Comparison of ENCODE assay signal across 9 cellular contexts in the genomic region with DNA sequence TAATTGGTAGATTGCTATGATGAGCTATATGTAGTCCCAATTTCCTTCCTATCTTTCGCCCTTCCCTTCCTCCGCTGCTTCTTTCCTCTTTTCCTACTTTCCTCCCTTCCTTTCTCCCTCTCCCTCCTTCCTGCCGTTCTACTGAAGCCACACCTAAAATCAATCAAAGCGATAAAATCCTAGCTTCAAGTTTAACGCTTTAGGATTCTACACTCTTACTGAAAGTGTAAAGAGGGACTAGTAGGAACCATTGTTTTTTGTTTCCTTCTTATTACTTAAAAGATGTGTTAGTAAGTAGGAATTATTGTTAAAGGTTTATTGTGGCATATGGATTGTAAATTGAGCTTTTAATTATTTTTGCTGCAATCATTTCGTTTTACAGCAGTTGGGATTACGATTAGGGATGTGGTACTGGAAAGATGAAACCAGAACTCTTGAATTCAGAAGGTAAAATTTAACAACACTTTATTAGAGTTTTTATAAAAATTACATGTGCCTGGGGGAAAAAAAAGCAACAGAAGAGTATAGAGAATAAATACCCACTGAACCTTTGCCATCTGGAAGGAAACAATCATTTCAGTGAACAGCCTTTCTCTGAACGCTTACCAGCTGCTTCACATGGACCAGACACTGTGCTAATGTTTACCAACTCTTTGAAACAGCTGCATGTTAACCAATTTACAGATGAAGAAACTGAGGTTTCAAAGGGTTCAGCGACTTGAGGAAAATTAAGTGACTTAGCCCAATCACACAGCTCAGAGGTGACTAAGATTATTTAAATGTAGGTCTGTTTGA. TPM values are rescaled to one million over a fixed set of nuclear protein-coding genes. Genes with fewer than 3 reads are reported as not detected.
DNase-seq lines count a peak whose midpoint lies in the region; ATAC-seq, FAIRE-seq and TF ChIP-seq lines count a peak whose summit lies in the region.
"Had no signal": no experiment of that assay in that cellular context is flagged by ENCODE, and none has a peak within 500 bp of the region (broad histone marks: within the 10 kb centered on the region; RNA-seq: fewer than 3 reads in every experiment).

No MANE protein-coding gene starts in this region.

- no peak overlapping the region for H3K27ac Mint-ChIP-seq in activated naive CD8-positive, alpha-beta T cell treated with anti-CD3 and anti-CD28 coated beads, Interleukin-2, amount 50 U/mL, for 24 hours

- no peaks in the 10 kb centered on the region for H3K9me3 ChIP-seq in right lobe of liver
- no peaks in the 10 kb centered on the region for H3K9me3 ChIP-seq in HepG2 (ENCODE audit: low read length)
- no peaks in the 10 kb centered on the region for H3K9me3 ChIP-seq in vagina
- no peaks in the 10 kb centered on the region for H3K9me3 ChIP-seq in uterus

- no peak for TF ChIP-seq CTCF in right lobe of liver (IDR thresholded peaks at IDR 0.05)
- TF ChIP-seq CTCF in HepG2 (CRISPR knock-in tag; IDR thresholded peaks at IDR 0.05): no peak
- no peak for TF ChIP-seq CTCF in vagina (IDR thresholded peaks at IDR 0.05)
- TF ChIP-seq CTCF in uterus (IDR thresholded peaks at IDR 0.05): no peak

- H3K36me3 ChIP-seq in right lobe of liver (no peaks in the 10 kb centered on the region), HepG2 (replicated peaks in 1 of 2; ENCODE audit: control insufficient read depth in 1 of 2, insufficient read depth in 2 of 2, low read length in 2 of 2) (no peaks in the 10 kb centered on the region), mesendoderm (ENCODE audit: control insufficient read depth, insufficient read depth, low read length) (no peaks in the 10 kb centered on the region), vagina (no peaks in the 10 kb centered on the region), uterus (no peaks in the 10 kb centered on the region)

- peaks cover 0 to 12% of the 10 kb centered on the region in 2 donors for H3K27me3 ChIP-seq in right lobe of liver
- H3K27me3 ChIP-seq in HepG2 (ENCODE audit: control insufficient read depth in 1 of 2, insufficient read depth in 2 of 2, low read length in 2 of 2): peaks cover 0 to 21% of the 10 kb centered on the region in 2 experiments; a peak in 2 of 5 replicates
- no peaks in the 10 kb centered on the region for H3K27me3 ChIP-seq in mesendoderm (ENCODE audit: insufficient read depth, low read length, poor library complexity)
- no peaks in the 10 kb centered on the region for H3K27me3 ChIP-seq in vagina
- H3K27me3 ChIP-seq in uterus: no peaks in the 10 kb centered on the region

- H4K8ac ChIP-seq in mesendoderm (ENCODE audit: low read depth, low read length): no peak overlapping the region

- no peak for FAIRE-seq in HepG2 (lab: Jason Lieb, UNC)

- H3K4me1 ChIP-seq in right lobe of liver (peaks cover 0 to 9% (median 0%) of the 10 kb centered on the region in 4 donors), HepG2 (ENCODE audit: insufficient read depth, low read length) (no peaks in the 10 kb centered on the region), mesendoderm (ENCODE audit: control insufficient read depth, low read depth, low read length) (peaks cover 1% of the 10 kb centered on the region), vagina (peaks cover 16% of the 10 kb centered on the region), uterus (peaks cover 0 to 5% of the 10 kb centered on the region in 2 donors)

- peak overlapping the region; percentile 94 for H3K56ac ChIP-seq in mesendoderm (ENCODE audit: low read length)

- no peak overlapping the region for H3K4me2 ChIP-seq in HepG2 (ENCODE audit: low read depth, low read length)
- H3K4me2 ChIP-seq in mesendoderm (ENCODE audit: low read length): peak overlapping the region; percentile 67

- intact Hi-C loops in right lobe of liver (cut with DNase I): no loop called here
- intact Hi-C loops in HepG2 (cut with micrococcal nuclease; ENCODE audit: unreplicated experiment): no loop called here
- intact Hi-C loops in vagina (cut with DNase I): no loop called here
- intact Hi-C loops in uterus (cut with DNase I; ENCODE audit: low total_unique reads): no loop called here

- H3K27ac ChIP-seq in right lobe of liver (no peak overlapping the region), HepG2 (ENCODE audit: extremely low read length, insufficient read depth, low read length) (no peak overlapping the region), mesendoderm (ENCODE audit: low read depth, low read length) (no peak overlapping the region), vagina (peak overlapping the region; percentile 4), uterus (no peak overlapping the region)
- H3K27ac ChIP-seq: RWPE1 had no signal

- H4K20me1 ChIP-seq in HepG2 (ENCODE audit: insufficient read depth, low read length): no peaks in the 10 kb centered on the region

- no peak for TF ChIP-seq EP300 in HepG2 (IDR thresholded peaks at IDR 0.05; ENCODE audit: low read depth in 2 of 2, low read length in 2 of 2)
- no peak for TF ChIP-seq EP300 in HepG2 (CRISPR knock-in tag; IDR thresholded peaks at IDR 0.05; ENCODE audit: borderline replicate concordance)

- H3K9ac ChIP-seq in HepG2 (ENCODE audit: insufficient read depth, low read depth, low read length) (no peak overlapping the region), mesendoderm (ENCODE audit: low read length) (peak overlapping the region; percentile 72)

- H3K4me1 Mint-ChIP-seq in activated naive CD8-positive, alpha-beta T cell treated with anti-CD3 and anti-CD28 coated beads, Interleukin-2, amount 50 U/mL, for 24 hours: peaks cover 11% of the 10 kb centered on the region

- H2BK120ac ChIP-seq in mesendoderm (ENCODE audit: low read depth, low read length): no peak overlapping the region

- H2AFZ ChIP-seq in HepG2 (ENCODE audit: low read length): no peak overlapping the region

- CTCF ChIA-PET in HepG2 (lab: Yijun Ruan, JAX; ENCODE audit: low intra/inter-chr PET ratio, low total read pairs): no interaction called here

- no peak overlapping the region for H2BK5ac ChIP-seq in mesendoderm (ENCODE audit: low read length)

- peak overlapping the region; percentile 46 for H3K18ac ChIP-seq in mesendoderm (ENCODE audit: low read length)

- 39% methylated on average over 9 of the region's 9 CpGs for WGBS in right lobe of liver (ENCODE audit: insufficient coverage, low coverage, low lambda C conversion rate, missing lambda C conversion rate)
- WGBS in HepG2 (ENCODE audit: low lambda C conversion rate): 36% methylated on average over 9 of the region's 9 CpGs
- WGBS in mesendoderm (ENCODE audit: extremely low coverage, insufficient coverage, low lambda C conversion rate): 100% methylated on average over 1 of the region's 9 CpGs

- H3K27me3 Mint-ChIP-seq in activated naive CD8-positive, alpha-beta T cell treated with anti-CD3 and anti-CD28 coated beads, Interleukin-2, amount 50 U/mL, for 24 hours: peaks cover 21% of the 10 kb centered on the region

- TF ChIP-seq POLR2A in right lobe of liver (IDR thresholded peaks at IDR 0.05) (no peak), HepG2 (IDR thresholded peaks at IDR 0.05; ENCODE audit: insufficient read depth in 1 of 2, low read depth in 2 of 2, low read length in 2 of 2) (no peak), vagina (IDR thresholded peaks at IDR 0.05) (no peak), uterus (IDR thresholded peaks at IDR 0.05) (no peak)

- TF ChIP-seq RAD21 in HepG2 (CRISPR knock-in tag; IDR thresholded peaks at IDR 0.05): no peak

- H2BK15ac ChIP-seq in mesendoderm (replicated peaks; ENCODE audit: low read depth): no peak overlapping the region

- no peak overlapping the region for H3K23ac ChIP-seq in mesendoderm (ENCODE audit: low read length)

- BruUV-seq in HepG2 (replicated peaks; lab: Mats Ljungman, UMichigan): no TSS peak

- no peaks in the 10 kb centered on the region for H3K79me1 ChIP-seq in mesendoderm (ENCODE audit: low read length)

- H3K9me3 Mint-ChIP-seq in activated naive CD8-positive, alpha-beta T cell treated with anti-CD3 and anti-CD28 coated beads, Interleukin-2, amount 50 U/mL, for 24 hours: no peaks in the 10 kb centered on the region

- H2AK5ac ChIP-seq in mesendoderm (ENCODE audit: low read length): no peak overlapping the region

- H3K36me3 Mint-ChIP-seq in activated naive CD8-positive, alpha-beta T cell treated with anti-CD3 and anti-CD28 coated beads, Interleukin-2, amount 50 U/mL, for 24 hours (ENCODE audit: low read depth): no peaks in the 10 kb centered on the region

- no peak for DNase-seq in right lobe of liver
- no peak for DNase-seq in HepG2 (ENCODE audit: low spot score)
- no peak for DNase-seq in activated naive CD8-positive, alpha-beta T cell treated with anti-CD3 and anti-CD28 coated beads, Interleukin-2, amount 50 U/mL, for 24 hours
- DNase-seq in mesendoderm: no peak
- DNase-seq in vagina (ENCODE audit: extremely low spot score in 2 of 2): no peak
- no peak for DNase-seq in uterus

- H3K79me2 ChIP-seq in HepG2 (ENCODE audit: insufficient read depth, low read length): no peaks in the 10 kb centered on the region
- H3K79me2 ChIP-seq in mesendoderm (ENCODE audit: control insufficient read depth, insufficient read depth, low read length): no peaks in the 10 kb centered on the region

- peak overlapping the region in 2 of 3 donors; percentile 15 to 38 for H3K4me3 ChIP-seq in right lobe of liver
- no peak overlapping the region for H3K4me3 ChIP-seq in HepG2 (replicated peaks in 1 of 3; ENCODE audit: insufficient read depth in 1 of 3, low read depth in 2 of 3, low read length in 3 of 3)
- H3K4me3 ChIP-seq in mesendoderm (ENCODE audit: low read length): no peak overlapping the region
- peak overlapping the region in 1 of 2 donors; percentile 44 for H3K4me3 ChIP-seq in vagina
- no peak overlapping the region for H3K4me3 ChIP-seq in uterus

- H3K4me3 Mint-ChIP-seq in activated naive CD8-positive, alpha-beta T cell treated with anti-CD3 and anti-CD28 coated beads, Interleukin-2, amount 50 U/mL, for 24 hours: peak overlapping the region; percentile 1

- POLR2A ChIA-PET in HepG2 (lab: Yijun Ruan, JAX): no interaction called here

- H4K5ac ChIP-seq in mesendoderm (ENCODE audit: low read length): no peak overlapping the region

- in situ Hi-C loops in HepG2 (cut with HindIII; ENCODE audit: extremely low pct_ligation_motif_present, low pct_unique_long_range_greater_than_20kb): no loop called here

- ATAC-seq in right lobe of liver (no peak), HepG2 (no peak), GM19467 (IDR thresholded peaks at IDR 0.05; ENCODE audit: unreplicated experiment) (no peak), GM18867 (IDR thresholded peaks at IDR 0.05; ENCODE audit: unreplicated experiment) (no peak)
- ATAC-seq in activated naive CD8-positive, alpha-beta T cell treated with anti-CD3 and anti-CD28 coated beads, Interleukin-2, amount 50 U/mL, for 24 hours: no peak

- no peak overlapping the region for H3K4ac ChIP-seq in mesendoderm (ENCODE audit: low read depth, low read length)

RNA-seq across cellular contexts. Expression of a gene that starts 1.0 kb away (rescaled TPM):
- under 1 TPM in 2 of 6 experiments, not detected in 4; 0.16 to 0.40 TPM for total RNA-seq in right lobe of liver
- total RNA-seq in HepG2 (2016; rRNA removed; fragmentation: Illumina TruSeq; extraction: Trizol): 0.11 TPM in 1 of 2 replicates, not detected in the other
- 0.20 and 0.44 TPM in 2 replicates for total RNA-seq in HepG2 (2016; cell fraction: cytosol; rRNA removed; fragmentation: Illumina TruSeq; extraction: Trizol; ENCODE audit: low read depth)
- 0.19 and 0.21 TPM in 2 replicates for total RNA-seq in HepG2 (2016; cell fraction: insoluble cytoplasmic fraction; rRNA removed; fragmentation: Illumina TruSeq; extraction: Trizol)
- total RNA-seq in HepG2 (2016; cell fraction: membrane; rRNA removed; fragmentation: Illumina TruSeq; extraction: Trizol): 0.31 and 0.34 TPM in 2 replicates
- not detected in 2 replicates for total RNA-seq in HepG2 (2016; cell fraction: nucleus; rRNA removed; fragmentation: Illumina TruSeq; extraction: Trizol)
- polyA plus RNA-seq in HepG2 (2011; rRNA removed): 0.14 and 0.17 TPM in 2 replicates
- polyA plus RNA-seq in HepG2 (2011; cell fraction: cytosol; rRNA removed): 0.07 TPM in 1 of 2 replicates, not detected in the other
- 0.17 TPM in 1 of 2 replicates, not detected in the other for polyA plus RNA-seq in HepG2 (2011; cell fraction: nucleus; rRNA removed)
- polyA plus RNA-seq in HepG2 (2012): not detected in 2 replicates
- 0.23 TPM in 1 of 2 replicates, not detected in the other for polyA plus RNA-seq in HepG2 (2016; cell fraction: cytosol; fragmentation: Illumina TruSeq; extraction: Trizol; ENCODE audit: low read depth)
- 0.22 TPM in 1 of 2 replicates, not detected in the other for polyA plus RNA-seq in HepG2 (2016; cell fraction: insoluble cytoplasmic fraction; fragmentation: Illumina TruSeq; extraction: Trizol; ENCODE audit: low read depth)
- polyA plus RNA-seq in HepG2 (2016; cell fraction: membrane; fragmentation: Illumina TruSeq; extraction: Trizol; ENCODE audit: low read depth): 0.30 TPM in 1 of 2 replicates, not detected in the other
- polyA plus RNA-seq in HepG2 (2016; cell fraction: nucleus; fragmentation: Illumina TruSeq; extraction: Trizol; ENCODE audit: insufficient read depth, low read depth): not detected in 2 replicates
- polyA minus RNA-seq in HepG2 (2011; rRNA and poly(A)+ RNA removed; ENCODE audit: low replicate concordance): 0.16 and 0.35 TPM in 2 replicates
- not detected in 2 replicates for polyA minus RNA-seq in HepG2 (2011; cell fraction: cytosol; rRNA and poly(A)+ RNA removed)
- not detected in 2 replicates for polyA minus RNA-seq in HepG2 (2011; cell fraction: nucleus; rRNA and poly(A)+ RNA removed)
- polyA plus RNA-seq in mesendoderm (2013, experiment 1 of 2): 0.37 TPM
- 0.28 TPM for polyA plus RNA-seq in mesendoderm (2013, experiment 2 of 2)
- not detected for total RNA-seq in vagina
- total RNA-seq in uterus: 1 to 10 TPM in 1 of 4 donors, under 1 TPM in 1, not detected in 2; 0.70 to 1.2 TPM

RNA-seq across cellular contexts. Expression of a gene that starts 10.2 kb away (rescaled TPM):
- total RNA-seq in right lobe of liver (1 to 10 TPM; 1.2 to 9.7 (median 5.0) TPM), HepG2 (2016; rRNA removed; fragmentation: Illumina TruSeq; extraction: Trizol) (0.27 and 0.28 TPM in 2 replicates), vagina (47.4 TPM), uterus (10 to 100 TPM; 21.8 to 68.1 (median 26.8) TPM)
- total RNA-seq in HepG2 (2016; cell fraction: cytosol; rRNA removed; fragmentation: Illumina TruSeq; extraction: Trizol; ENCODE audit: low read depth): not detected in 2 replicates
- total RNA-seq in HepG2 (2016; cell fraction: insoluble cytoplasmic fraction; rRNA removed; fragmentation: Illumina TruSeq; extraction: Trizol): 0.17 and 0.37 TPM in 2 replicates
- total RNA-seq in HepG2 (2016; cell fraction: membrane; rRNA removed; fragmentation: Illumina TruSeq; extraction: Trizol): 0.21 TPM in 1 of 2 replicates, not detected in the other
- 0.22 and 0.47 TPM in 2 replicates for total RNA-seq in HepG2 (2016; cell fraction: nucleus; rRNA removed; fragmentation: Illumina TruSeq; extraction: Trizol)
- 0.15 and 0.16 TPM in 2 replicates for polyA plus RNA-seq in HepG2 (2011; rRNA removed)
- polyA plus RNA-seq in HepG2 (2011; cell fraction: cytosol; rRNA removed): 0.12 and 0.15 TPM in 2 replicates
- 0.24 and 0.27 TPM in 2 replicates for polyA plus RNA-seq in HepG2 (2011; cell fraction: nucleus; rRNA removed)
- polyA plus RNA-seq in HepG2 (2012): 0.24 and 0.32 TPM in 2 replicates
- polyA plus RNA-seq in HepG2 (2016; cell fraction: cytosol; fragmentation: Illumina TruSeq; extraction: Trizol; ENCODE audit: low read depth): not detected in 2 replicates
- polyA plus RNA-seq in HepG2 (2016; cell fraction: insoluble cytoplasmic fraction; fragmentation: Illumina TruSeq; extraction: Trizol; ENCODE audit: low read depth): 0.26 TPM in 1 of 2 replicates, not detected in the other
- polyA plus RNA-seq in HepG2 (2016; cell fraction: membrane; fragmentation: Illumina TruSeq; extraction: Trizol; ENCODE audit: low read depth): not detected in 2 replicates
- 0.22 TPM in 1 of 2 replicates, not detected in the other for polyA plus RNA-seq in HepG2 (2016; cell fraction: nucleus; fragmentation: Illumina TruSeq; extraction: Trizol; ENCODE audit: insufficient read depth, low read depth)
- 0.26 and 8.0 TPM in 2 replicates for polyA minus RNA-seq in HepG2 (2011; rRNA and poly(A)+ RNA removed; ENCODE audit: low replicate concordance)
- polyA minus RNA-seq in HepG2 (2011; cell fraction: cytosol; rRNA and poly(A)+ RNA removed): 0.18 and 0.30 TPM in 2 replicates
- polyA minus RNA-seq in HepG2 (2011; cell fraction: nucleus; rRNA and poly(A)+ RNA removed): 0.39 and 0.87 TPM in 2 replicates
- 9.4 TPM for polyA plus RNA-seq in mesendoderm (2013, experiment 1 of 2)
- polyA plus RNA-seq in mesendoderm (2013, experiment 2 of 2): 9.7 TPM

RNA-seq across cellular contexts. Expression of a gene that starts 46.2 kb away (rescaled TPM):
- 10 to 100 TPM; 10.6 to 16.8 (median 14.9) TPM for total RNA-seq in right lobe of liver
- 22.6 and 27.7 TPM in 2 replicates for total RNA-seq in HepG2 (2016; rRNA removed; fragmentation: Illumina TruSeq; extraction: Trizol)
- total RNA-seq in HepG2 (2016; cell fraction: cytosol; rRNA removed; fragmentation: Illumina TruSeq; extraction: Trizol; ENCODE audit: low read depth): 4.0 and 4.8 TPM in 2 replicates
- 22.2 and 25.8 TPM in 2 replicates for total RNA-seq in HepG2 (2016; cell fraction: insoluble cytoplasmic fraction; rRNA removed; fragmentation: Illumina TruSeq; extraction: Trizol)
- 13.8 and 17.4 TPM in 2 replicates for total RNA-seq in HepG2 (2016; cell fraction: membrane; rRNA removed; fragmentation: Illumina TruSeq; extraction: Trizol)
- total RNA-seq in HepG2 (2016; cell fraction: nucleus; rRNA removed; fragmentation: Illumina TruSeq; extraction: Trizol): 23.2 and 24.3 TPM in 2 replicates
- 17.4 and 18.8 TPM in 2 replicates for polyA plus RNA-seq in HepG2 (2011; rRNA removed)
- 5.2 and 7.9 TPM in 2 replicates for polyA plus RNA-seq in HepG2 (2011; cell fraction: cytosol; rRNA removed)
- 18.2 and 21.1 TPM in 2 replicates for polyA plus RNA-seq in HepG2 (2011; cell fraction: nucleus; rRNA removed)
- 13.1 and 13.2 TPM in 2 replicates for polyA plus RNA-seq in HepG2 (2012)
- polyA plus RNA-seq in HepG2 (2016; cell fraction: cytosol; fragmentation: Illumina TruSeq; extraction: Trizol; ENCODE audit: low read depth): 1.8 and 2.7 TPM in 2 replicates
- 17.4 and 17.9 TPM in 2 replicates for polyA plus RNA-seq in HepG2 (2016; cell fraction: insoluble cytoplasmic fraction; fragmentation: Illumina TruSeq; extraction: Trizol; ENCODE audit: low read depth)
- 4.9 and 6.5 TPM in 2 replicates for polyA plus RNA-seq in HepG2 (2016; cell fraction: membrane; fragmentation: Illumina TruSeq; extraction: Trizol; ENCODE audit: low read depth)
- 40.9 and 42.8 TPM in 2 replicates for polyA plus RNA-seq in HepG2 (2016; cell fraction: nucleus; fragmentation: Illumina TruSeq; extraction: Trizol; ENCODE audit: insufficient read depth, low read depth)
- polyA minus RNA-seq in HepG2 (2011; rRNA and poly(A)+ RNA removed; ENCODE audit: low replicate concordance): 29.5 and 31.2 TPM in 2 replicates
- polyA minus RNA-seq in HepG2 (2011; cell fraction: cytosol; rRNA and poly(A)+ RNA removed): 12.6 and 12.7 TPM in 2 replicates
- 35.3 and 43.6 TPM in 2 replicates for polyA minus RNA-seq in HepG2 (2011; cell fraction: nucleus; rRNA and poly(A)+ RNA removed)
- polyA plus RNA-seq in mesendoderm (2013, experiment 1 of 2): 26.0 TPM
- polyA plus RNA-seq in mesendoderm (2013, experiment 2 of 2): 25.7 TPM
- total RNA-seq in vagina: 48.9 TPM
- 100 to 1,000 TPM in 2 of 4 donors, 10 to 100 TPM in 2; 16.1 to 126 (median 82.4) TPM for total RNA-seq in uterus

RNA-seq across cellular contexts. Expression of a gene that starts 47.1 kb away (rescaled TPM):
- total RNA-seq in right lobe of liver (1 to 10 TPM; 5.5 to 6.2 (median 5.7) TPM), HepG2 (2016; rRNA removed; fragmentation: Illumina TruSeq; extraction: Trizol) (3.0 and 3.5 TPM in 2 replicates), vagina (11.3 TPM), uterus (10 to 100 TPM in 3 of 4 donors, 1 to 10 TPM in 1; 4.6 to 34.4 (median 11.2) TPM)
- 0.81 and 2.1 TPM in 2 replicates for total RNA-seq in HepG2 (2016; cell fraction: cytosol; rRNA removed; fragmentation: Illumina TruSeq; extraction: Trizol; ENCODE audit: low read depth)
- 3.5 TPM in 2 replicates for total RNA-seq in HepG2 (2016; cell fraction: insoluble cytoplasmic fraction; rRNA removed; fragmentation: Illumina TruSeq; extraction: Trizol)
- 2.3 TPM in 2 replicates for total RNA-seq in HepG2 (2016; cell fraction: membrane; rRNA removed; fragmentation: Illumina TruSeq; extraction: Trizol)
- total RNA-seq in HepG2 (2016; cell fraction: nucleus; rRNA removed; fragmentation: Illumina TruSeq; extraction: Trizol): 3.4 and 4.6 TPM in 2 replicates
- polyA plus RNA-seq in HepG2 (2011; rRNA removed): 7.6 TPM in 2 replicates
- 2.7 and 3.0 TPM in 2 replicates for polyA plus RNA-seq in HepG2 (2011; cell fraction: cytosol; rRNA removed)
- polyA plus RNA-seq in HepG2 (2011; cell fraction: nucleus; rRNA removed): 9.2 and 10.1 TPM in 2 replicates
- polyA plus RNA-seq in HepG2 (2012): 3.9 and 4.1 TPM in 2 replicates
- polyA plus RNA-seq in HepG2 (2016; cell fraction: cytosol; fragmentation: Illumina TruSeq; extraction: Trizol; ENCODE audit: low read depth): 0.99 and 1.2 TPM in 2 replicates
- polyA plus RNA-seq in HepG2 (2016; cell fraction: insoluble cytoplasmic fraction; fragmentation: Illumina TruSeq; extraction: Trizol; ENCODE audit: low read depth): 1.5 and 2.9 TPM in 2 replicates
- 0.98 and 1.2 TPM in 2 replicates for polyA plus RNA-seq in HepG2 (2016; cell fraction: membrane; fragmentation: Illumina TruSeq; extraction: Trizol; ENCODE audit: low read depth)
- 5.7 and 6.7 TPM in 2 replicates for polyA plus RNA-seq in HepG2 (2016; cell fraction: nucleus; fragmentation: Illumina TruSeq; extraction: Trizol; ENCODE audit: insufficient read depth, low read depth)
- polyA minus RNA-seq in HepG2 (2011; rRNA and poly(A)+ RNA removed; ENCODE audit: low replicate concordance): 11.5 and 37.3 TPM in 2 replicates
- 4.8 and 5.0 TPM in 2 replicates for polyA minus RNA-seq in HepG2 (2011; cell fraction: cytosol; rRNA and poly(A)+ RNA removed)
- polyA minus RNA-seq in HepG2 (2011; cell fraction: nucleus; rRNA and poly(A)+ RNA removed): 12.1 and 14.7 TPM in 2 replicates
- polyA plus RNA-seq in mesendoderm (2013, experiment 1 of 2): 4.1 TPM
- 3.8 TPM for polyA plus RNA-seq in mesendoderm (2013, experiment 2 of 2)

Comparison
In these comparisons a context has a peak if more than half of its experiments do, and no peak if none do; other contexts are left out.
1. H3K4me3 ChIP-seq: peak in right lobe of liver (2 of 3); none in HepG2 (0 of 3), mesendoderm (single experiment) and uterus (0 of 2).